In the genomic region with DNA sequence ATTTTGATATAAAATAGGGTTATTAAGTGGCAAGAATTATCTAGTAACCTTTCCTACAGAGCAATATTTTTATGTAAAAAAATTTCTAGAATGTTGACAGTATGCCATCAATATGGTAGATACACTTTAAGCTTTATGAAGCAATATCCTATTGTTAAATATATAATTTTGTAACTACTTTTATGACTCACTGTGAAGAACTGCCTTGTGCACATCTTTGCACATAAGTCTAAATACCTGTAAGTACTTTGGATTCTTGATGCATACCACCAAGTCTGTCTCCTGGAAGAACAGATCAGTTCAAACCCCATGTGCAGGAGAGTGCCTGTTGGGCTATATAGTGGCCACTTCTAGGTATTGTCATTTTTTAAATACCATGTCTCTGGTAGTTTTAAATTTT, we compare ENCODE assay signal across 30 cellular contexts.
"Had no signal": no experiment of that assay in that cellular context is flagged by ENCODE, and none has a peak within 500 bp of the region (broad histone marks: within the 10 kb centered on the region; RNA-seq: fewer than 3 reads in every experiment).

No MANE protein-coding gene starts in this region.

- H3K9me3 Mint-ChIP-seq: activated CD4-positive, alpha-beta T cell treated with anti-CD3 and anti-CD28 coated beads, Interleukin-2, amount 10 ng/mL, durations not matched to agents 24 days and 14 days; activated T-helper 1 cell treated with anti-CD3 and anti-CD28 coated beads, Interleukin-12 subunit alpha, Interleukin-12 subunit beta, Interleukin-2, Interleukin-4 antibody, amounts not matched to agents 30 ng/mL and 10 ng/mL and 1 ng/mL, durations not matched to agents 14 hours and 24 hours and 36 hours; activated T-helper 2 cell treated with anti-CD3 and anti-CD28 coated beads, Interferon-gamma antibody, Interleukin-2, Interleukin-4, amounts not matched to agents 10 μg/mL and 5 μg/mL and 100 μg/mL, durations not matched to agents 14 hours and 24 hours and 36 hours had no signal

- H3K4me3 ChIP-seq: adrenal gland, body of pancreas, esophagus muscularis mucosa, gastrocnemius medialis, heart left ventricle had no signal

- ATAC-seq: activated CD4-positive, alpha-beta T cell treated with anti-CD3 and anti-CD28 coated beads for 36 hours; activated CD8-positive, alpha-beta memory T cell treated with anti-CD3 and anti-CD28 coated beads, Interleukin-2, amount 10 ng/mL, durations not matched to agents 7 days and 5 days; activated CD8-positive, alpha-beta T cell treated with anti-CD3 and anti-CD28 coated beads, Interleukin-2, amount 10 ng/mL, durations not matched to agents 7 days and 5 days; activated naive CD8-positive, alpha-beta T cell treated with anti-CD3 and anti-CD28 coated beads, Interleukin-2, amount 50 U/mL, for 24 hours; body of pancreas; foreskin keratinocyte; gastrocnemius medialis; heart left ventricle had no signal

- H3K4me3 Mint-ChIP-seq: activated CD4-positive, alpha-beta memory T cell treated with anti-CD3 and anti-CD28 coated beads for 36 hours; activated CD4-positive, alpha-beta T cell treated with anti-CD3 and anti-CD28 coated beads for 36 hours; activated CD4-positive, alpha-beta T cell treated with anti-CD3 and anti-CD28 coated beads, Interleukin-2, amount 10 ng/mL, durations not matched to agents 24 days and 14 days; activated CD8-positive, alpha-beta memory T cell treated with anti-CD3 and anti-CD28 coated beads, Interleukin-2, amount 10 ng/mL, durations not matched to agents 7 days and 5 days; activated CD8-positive, alpha-beta T cell treated with anti-CD3 and anti-CD28 coated beads, Interleukin-2, amount 10 ng/mL, durations not matched to agents 7 days and 5 days; activated naive CD4-positive, alpha-beta T cell treated with anti-CD3 and anti-CD28 coated beads for 36 hours; activated naive CD4-positive, alpha-beta T cell treated with anti-CD3 and anti-CD28 coated beads, Interleukin-2, amount 50 U/mL, for 24 hours; activated naive CD8-positive, alpha-beta T cell treated with anti-CD3 and anti-CD28 coated beads for 36 hours; activated naive CD8-positive, alpha-beta T cell treated with anti-CD3 and anti-CD28 coated beads, Interleukin-2, amount 50 U/mL, for 24 hours; activated T-helper 1 cell treated with anti-CD3 and anti-CD28 coated beads, Interleukin-12 subunit alpha, Interleukin-12 subunit beta, Interleukin-2, Interleukin-4 antibody, amounts not matched to agents 30 ng/mL and 10 ng/mL and 1 ng/mL, durations not matched to agents 14 hours and 24 hours and 36 hours had no signal

- H3K27me3 Mint-ChIP-seq: activated naive CD4-positive, alpha-beta T cell treated with anti-CD3 and anti-CD28 coated beads, Interleukin-2, amount 50 U/mL, for 24 hours; activated naive CD8-positive, alpha-beta T cell treated with anti-CD3 and anti-CD28 coated beads for 36 hours had no signal

- H3K27ac Mint-ChIP-seq: activated CD4-positive, alpha-beta memory T cell treated with anti-CD3 and anti-CD28 coated beads for 36 hours; activated CD4-positive, alpha-beta T cell treated with anti-CD3 and anti-CD28 coated beads for 36 hours; activated CD4-positive, alpha-beta T cell treated with anti-CD3 and anti-CD28 coated beads, Interleukin-2, amount 10 ng/mL, durations not matched to agents 24 days and 14 days; activated CD8-positive, alpha-beta memory T cell treated with anti-CD3 and anti-CD28 coated beads, Interleukin-2, amount 10 ng/mL, durations not matched to agents 7 days and 5 days; activated CD8-positive, alpha-beta T cell treated with anti-CD3 and anti-CD28 coated beads, Interleukin-2, amount 10 ng/mL, durations not matched to agents 7 days and 5 days; activated naive CD4-positive, alpha-beta T cell treated with anti-CD3 and anti-CD28 coated beads for 36 hours; activated naive CD4-positive, alpha-beta T cell treated with anti-CD3 and anti-CD28 coated beads, Interleukin-2, amount 50 U/mL, for 24 hours; activated naive CD8-positive, alpha-beta T cell treated with anti-CD3 and anti-CD28 coated beads for 36 hours; activated naive CD8-positive, alpha-beta T cell treated with anti-CD3 and anti-CD28 coated beads, Interleukin-2, amount 50 U/mL, for 24 hours; activated T-helper 1 cell treated with anti-CD3 and anti-CD28 coated beads, Interleukin-12 subunit alpha, Interleukin-12 subunit beta, Interleukin-2, Interleukin-4 antibody, amounts not matched to agents 30 ng/mL and 10 ng/mL and 1 ng/mL, durations not matched to agents 14 hours and 24 hours and 36 hours; activated T-helper 2 cell treated with anti-CD3 and anti-CD28 coated beads, Interferon-gamma antibody, Interleukin-2, Interleukin-4, amounts not matched to agents 10 μg/mL and 5 μg/mL and 100 μg/mL, durations not matched to agents 14 hours and 24 hours and 36 hours had no signal

- H3K27me3 ChIP-seq: adrenal gland, body of pancreas, esophagus muscularis mucosa, foreskin keratinocyte, gastrocnemius medialis, heart left ventricle had no signal

- H3K9me3 ChIP-seq: adrenal gland, body of pancreas had no signal

- DNase-seq: activated CD4-positive, alpha-beta memory T cell treated with anti-CD3 and anti-CD28 coated beads for 36 hours; activated CD4-positive, alpha-beta T cell treated with anti-CD3 and anti-CD28 coated beads for 36 hours; activated CD4-positive, alpha-beta T cell treated with anti-CD3 and anti-CD28 coated beads, Interleukin-2, amount 10 ng/mL, durations not matched to agents 24 days and 14 days; activated CD4-positive, CD25-positive, alpha-beta regulatory T cell; activated CD4-positive, CD25-positive, alpha-beta regulatory T cell treated with anti-CD3 and anti-CD28 coated beads, Interleukin-2, amount 50 U/mL, for 72 hours; activated CD8-positive, alpha-beta memory T cell treated with anti-CD3 and anti-CD28 coated beads, Interleukin-2, amount 10 ng/mL, durations not matched to agents 7 days and 5 days; activated CD8-positive, alpha-beta memory T cell treated with anti-CD3 and anti-CD28 coated beads, Interleukin-2, amount 50 U/mL, for 4 hours; activated CD8-positive, alpha-beta T cell treated with anti-CD3 and anti-CD28 coated beads, Interleukin-2, amount 10 ng/mL, durations not matched to agents 7 days and 5 days; activated effector memory CD4-positive, alpha-beta T cell treated with anti-CD3 and anti-CD28 coated beads, Interleukin-2, amount 50 U/mL, for 16 hours; activated naive CD4-positive, alpha-beta T cell treated with anti-CD3 and anti-CD28 coated beads for 36 hours; activated naive CD8-positive, alpha-beta T cell treated with anti-CD3 and anti-CD28 coated beads for 36 hours; activated naive CD8-positive, alpha-beta T cell treated with anti-CD3 and anti-CD28 coated beads, Interleukin-2, amount 50 U/mL, for 24 hours; activated T-cell treated with anti-CD3 and anti-CD28 coated beads, Interleukin-2, amount 50 U/mL, for 1 hour; activated T-cell treated with anti-CD3 and anti-CD28 coated beads, Interleukin-2, amount 50 U/mL, for 48 hours; adrenal gland; amygdala; aorta; body of pancreas; caudate nucleus; cortex of kidney; effector CD8-positive, alpha-beta T cell; gastrocnemius medialis; glutamatergic neuron; heart left ventricle; T-helper 2 cell had no signal

- H3K4me1 ChIP-seq: adrenal gland, body of pancreas, esophagus muscularis mucosa, gastrocnemius medialis, heart left ventricle had no signal

- H3K27ac ChIP-seq: adrenal gland, body of pancreas, esophagus muscularis mucosa, foreskin keratinocyte, gastrocnemius medialis, heart left ventricle had no signal

- H3K36me3 Mint-ChIP-seq: activated CD4-positive, alpha-beta memory T cell treated with anti-CD3 and anti-CD28 coated beads for 36 hours; activated CD8-positive, alpha-beta memory T cell treated with anti-CD3 and anti-CD28 coated beads, Interleukin-2, amount 10 ng/mL, durations not matched to agents 7 days and 5 days; activated naive CD4-positive, alpha-beta T cell treated with anti-CD3 and anti-CD28 coated beads, Interleukin-2, amount 50 U/mL, for 24 hours; activated naive CD8-positive, alpha-beta T cell treated with anti-CD3 and anti-CD28 coated beads for 36 hours had no signal

- H3K36me3 ChIP-seq: adrenal gland, esophagus muscularis mucosa, gastrocnemius medialis, heart left ventricle had no signal

- H3K4me1 Mint-ChIP-seq: activated CD4-positive, alpha-beta T cell treated with anti-CD3 and anti-CD28 coated beads for 36 hours; activated CD4-positive, alpha-beta T cell treated with anti-CD3 and anti-CD28 coated beads, Interleukin-2, amount 10 ng/mL, durations not matched to agents 24 days and 14 days; activated CD8-positive, alpha-beta memory T cell treated with anti-CD3 and anti-CD28 coated beads, Interleukin-2, amount 10 ng/mL, durations not matched to agents 7 days and 5 days; activated naive CD4-positive, alpha-beta T cell treated with anti-CD3 and anti-CD28 coated beads, Interleukin-2, amount 50 U/mL, for 24 hours; activated naive CD8-positive, alpha-beta T cell treated with anti-CD3 and anti-CD28 coated beads for 36 hours; activated naive CD8-positive, alpha-beta T cell treated with anti-CD3 and anti-CD28 coated beads, Interleukin-2, amount 50 U/mL, for 24 hours had no signal
